In genomic region chr14:65478017-65478416, GRCh38 we compare ENCODE assay signal across 2 cellular contexts.
TF ChIP-seq lines count a peak whose summit lies in the region.

No MANE protein-coding gene starts in this region.

TF ChIP-seq in HepG2, 621 proteins besides CTCF, POLR2A, EP300 and RAD21 (continued from another document):
- TF ChIP-seq ZNF333 (CRISPR knock-in tag; IDR thresholded peaks at IDR 0.05; ENCODE audit: borderline replicate concordance) (no peak), EEA1 (CRISPR knock-in tag; IDR thresholded peaks at IDR 0.05; ENCODE audit: borderline replicate concordance) (no peak), CBX1 (IDR thresholded peaks at IDR 0.05; ENCODE audit: low read depth) (no peak), ATRX (CRISPR knock-in tag; IDR thresholded peaks at IDR 0.05; ENCODE audit: borderline replicate concordance) (no peak), ZNF501 (CRISPR knock-in tag; IDR thresholded peaks at IDR 0.05) (no peak), TOPORS (CRISPR knock-in tag; IDR thresholded peaks at IDR 0.05) (no peak), TRIM24 (CRISPR knock-in tag; IDR thresholded peaks at IDR 0.05) (no peak), DNMT1 (CRISPR knock-in tag; IDR thresholded peaks at IDR 0.05) (no peak), MEIS2 (CRISPR knock-in tag; IDR thresholded peaks at IDR 0.05) (no peak), NFIC (IDR thresholded peaks at IDR 0.05; ENCODE audit: low read length) (no peak), ZBTB25 (CRISPR knock-in tag; IDR thresholded peaks at IDR 0.05) (no peak), TBX2 (CRISPR knock-in tag; IDR thresholded peaks at IDR 0.05; ENCODE audit: borderline replicate concordance) (no peak), SMYD3 (CRISPR knock-in tag; IDR thresholded peaks at IDR 0.05) (no peak), ARID4A (CRISPR knock-in tag; IDR thresholded peaks at IDR 0.05; ENCODE audit: borderline replicate concordance) (no peak)
- TF ChIP-seq, protein P1, sequence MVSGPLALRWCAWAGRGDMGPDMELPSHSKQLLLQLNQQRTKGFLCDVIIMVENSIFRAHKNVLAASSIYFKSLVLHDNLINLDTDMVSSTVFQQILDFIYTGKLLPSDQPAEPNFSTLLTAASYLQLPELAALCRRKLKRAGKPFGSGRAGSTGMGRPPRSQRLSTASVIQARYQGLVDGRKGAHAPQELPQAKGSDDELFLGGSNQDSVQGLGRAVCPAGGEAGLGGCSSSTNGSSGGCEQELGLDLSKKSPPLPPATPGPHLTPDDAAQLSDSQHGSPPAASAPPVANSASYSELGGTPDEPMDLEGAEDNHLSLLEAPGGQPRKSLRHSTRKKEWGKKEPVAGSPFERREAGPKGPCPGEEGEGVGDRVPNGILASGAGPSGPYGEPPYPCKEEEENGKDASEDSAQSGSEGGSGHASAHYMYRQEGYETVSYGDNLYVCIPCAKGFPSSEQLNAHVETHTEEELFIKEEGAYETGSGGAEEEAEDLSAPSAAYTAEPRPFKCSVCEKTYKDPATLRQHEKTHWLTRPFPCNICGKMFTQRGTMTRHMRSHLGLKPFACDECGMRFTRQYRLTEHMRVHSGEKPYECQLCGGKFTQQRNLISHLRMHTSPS (CRISPR knock-in tag; IDR thresholded peaks at IDR 0.05; ENCODE audit: low read depth), result no peak

TF ChIP-seq in GM23338, 12 proteins besides CTCF, POLR2A, EP300 and RAD21 (continued from another document):
- no peak for TF ChIP-seq ZNF114 (CRISPR knock-in tag; IDR thresholded peaks at IDR 0.05)
